1 cellular context compared by ENCODE assay signal in the genomic region with DNA sequence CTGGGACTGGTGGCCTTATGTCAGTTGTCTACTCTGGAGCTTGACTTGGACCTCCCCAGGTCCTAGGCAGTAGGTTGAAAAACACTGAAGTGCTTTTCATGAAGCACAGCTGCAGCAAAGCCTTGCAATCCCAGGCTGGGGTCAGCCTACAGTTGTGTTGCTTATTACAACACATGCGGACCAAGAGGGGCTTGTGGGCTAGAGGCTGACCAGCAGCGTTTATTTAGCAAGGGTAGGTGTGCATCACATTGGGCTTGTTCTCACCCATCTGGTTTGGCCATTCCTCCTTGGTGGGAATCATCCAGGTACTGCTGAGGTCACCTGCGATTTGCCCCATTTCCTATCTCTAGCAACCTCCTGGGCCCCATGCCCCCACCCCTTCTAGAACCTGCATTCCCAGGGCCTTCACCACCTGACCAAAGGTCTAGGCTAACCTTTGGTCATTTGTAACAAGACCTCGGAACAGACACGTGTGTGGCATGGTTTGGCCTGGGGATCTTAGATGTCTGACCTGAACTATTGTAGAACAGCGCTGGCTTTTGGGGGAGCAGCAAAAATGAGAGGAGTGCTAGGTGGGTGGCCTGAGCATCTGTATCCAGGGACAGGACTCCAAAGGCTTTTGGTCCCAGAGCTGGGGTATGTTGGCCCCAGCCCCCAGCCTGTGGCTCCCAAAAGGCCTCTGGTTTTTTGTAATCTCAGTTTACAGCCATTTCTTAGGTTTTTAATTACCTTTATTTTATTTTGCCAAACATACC.
A peak's percentile ranks its signal among the peaks of the same experiment; 100 is the strongest.
TF ChIP-seq lines count a peak whose summit lies in the region.

No MANE protein-coding gene starts in this region.

TF ChIP-seq in SK-N-SH, 30 proteins besides CTCF, POLR2A, EP300 and RAD21 (continued from another document):
- TF ChIP-seq SIN3A (IDR thresholded peaks at IDR 0.05; ENCODE audit: borderline replicate concordance, low read depth, low read length) (peak; percentile 71; the same call in 1 of the 2 replicates), YY1 (IDR thresholded peaks at IDR 0.05; ENCODE audit: low read depth) (no peak), NFIC (IDR thresholded peaks at IDR 0.05; ENCODE audit: borderline replicate concordance) (no peak)
- TF ChIP-seq, protein P1, sequence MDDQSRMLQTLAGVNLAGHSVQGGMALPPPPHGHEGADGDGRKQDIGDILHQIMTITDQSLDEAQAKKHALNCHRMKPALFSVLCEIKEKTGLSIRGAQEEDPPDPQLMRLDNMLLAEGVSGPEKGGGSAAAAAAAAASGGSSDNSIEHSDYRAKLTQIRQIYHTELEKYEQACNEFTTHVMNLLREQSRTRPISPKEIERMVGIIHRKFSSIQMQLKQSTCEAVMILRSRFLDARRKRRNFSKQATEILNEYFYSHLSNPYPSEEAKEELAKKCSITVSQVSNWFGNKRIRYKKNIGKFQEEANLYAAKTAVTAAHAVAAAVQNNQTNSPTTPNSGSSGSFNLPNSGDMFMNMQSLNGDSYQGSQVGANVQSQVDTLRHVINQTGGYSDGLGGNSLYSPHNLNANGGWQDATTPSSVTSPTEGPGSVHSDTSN (IDR thresholded peaks at IDR 0.05): peak; percentile 29
